Comparison of ENCODE assay signal across 3 cellular contexts in genomic region chr7:85316489-85316888, GRCh38.
TF ChIP-seq lines count a peak whose summit lies in the region.

No MANE protein-coding gene starts in this region.

TF ChIP-seq in SK-N-SH, 30 proteins besides CTCF, POLR2A, EP300 and RAD21 (continued from another document):
- TF ChIP-seq, protein P1, sequence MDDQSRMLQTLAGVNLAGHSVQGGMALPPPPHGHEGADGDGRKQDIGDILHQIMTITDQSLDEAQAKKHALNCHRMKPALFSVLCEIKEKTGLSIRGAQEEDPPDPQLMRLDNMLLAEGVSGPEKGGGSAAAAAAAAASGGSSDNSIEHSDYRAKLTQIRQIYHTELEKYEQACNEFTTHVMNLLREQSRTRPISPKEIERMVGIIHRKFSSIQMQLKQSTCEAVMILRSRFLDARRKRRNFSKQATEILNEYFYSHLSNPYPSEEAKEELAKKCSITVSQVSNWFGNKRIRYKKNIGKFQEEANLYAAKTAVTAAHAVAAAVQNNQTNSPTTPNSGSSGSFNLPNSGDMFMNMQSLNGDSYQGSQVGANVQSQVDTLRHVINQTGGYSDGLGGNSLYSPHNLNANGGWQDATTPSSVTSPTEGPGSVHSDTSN (IDR thresholded peaks at IDR 0.05) = peak; percentile 23; the same call in 1 of the 2 replicates
- TF ChIP-seq TCF12 (IDR thresholded peaks at IDR 0.05) (peak; percentile 59), FOXM1 (IDR thresholded peaks at IDR 0.05; ENCODE audit: low read depth) (no peak)

TF ChIP-seq in SK-N-SH treated with all-trans-retinoic acid at 6 μM for 48 hours, 23 proteins besides CTCF, POLR2A, EP300 and RAD21 (continued from another document):
- no peak for TF ChIP-seq PPARA (CRISPR knock-in tag; IDR thresholded peaks at IDR 0.05; ENCODE audit: borderline replicate concordance)
- TF ChIP-seq, protein P2, sequence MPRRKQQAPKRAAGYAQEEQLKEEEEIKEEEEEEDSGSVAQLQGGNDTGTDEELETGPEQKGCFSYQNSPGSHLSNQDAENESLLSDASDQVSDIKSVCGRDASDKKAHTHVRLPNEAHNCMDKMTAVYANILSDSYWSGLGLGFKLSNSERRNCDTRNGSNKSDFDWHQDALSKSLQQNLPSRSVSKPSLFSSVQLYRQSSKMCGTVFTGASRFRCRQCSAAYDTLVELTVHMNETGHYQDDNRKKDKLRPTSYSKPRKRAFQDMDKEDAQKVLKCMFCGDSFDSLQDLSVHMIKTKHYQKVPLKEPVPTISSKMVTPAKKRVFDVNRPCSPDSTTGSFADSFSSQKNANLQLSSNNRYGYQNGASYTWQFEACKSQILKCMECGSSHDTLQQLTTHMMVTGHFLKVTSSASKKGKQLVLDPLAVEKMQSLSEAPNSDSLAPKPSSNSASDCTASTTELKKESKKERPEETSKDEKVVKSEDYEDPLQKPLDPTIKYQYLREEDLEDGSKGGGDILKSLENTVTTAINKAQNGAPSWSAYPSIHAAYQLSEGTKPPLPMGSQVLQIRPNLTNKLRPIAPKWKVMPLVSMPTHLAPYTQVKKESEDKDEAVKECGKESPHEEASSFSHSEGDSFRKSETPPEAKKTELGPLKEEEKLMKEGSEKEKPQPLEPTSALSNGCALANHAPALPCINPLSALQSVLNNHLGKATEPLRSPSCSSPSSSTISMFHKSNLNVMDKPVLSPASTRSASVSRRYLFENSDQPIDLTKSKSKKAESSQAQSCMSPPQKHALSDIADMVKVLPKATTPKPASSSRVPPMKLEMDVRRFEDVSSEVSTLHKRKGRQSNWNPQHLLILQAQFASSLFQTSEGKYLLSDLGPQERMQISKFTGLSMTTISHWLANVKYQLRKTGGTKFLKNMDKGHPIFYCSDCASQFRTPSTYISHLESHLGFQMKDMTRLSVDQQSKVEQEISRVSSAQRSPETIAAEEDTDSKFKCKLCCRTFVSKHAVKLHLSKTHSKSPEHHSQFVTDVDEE (CRISPR knock-in tag; IDR thresholded peaks at IDR 0.05) = no peak
- no peak for TF ChIP-seq CSDC2 (CRISPR knock-in tag; IDR thresholded peaks at IDR 0.05)
- TF ChIP-seq CSRNP3 (CRISPR knock-in tag; IDR thresholded peaks at IDR 0.05) = no peak
- TF ChIP-seq ZNF565 (CRISPR knock-in tag; conservative IDR thresholded peaks at IDR 0.05; ENCODE audit: low read depth) = no peak
- TF ChIP-seq ZFP3 (CRISPR knock-in tag; IDR thresholded peaks at IDR 0.05) = no peak
- TF ChIP-seq, protein P3, sequence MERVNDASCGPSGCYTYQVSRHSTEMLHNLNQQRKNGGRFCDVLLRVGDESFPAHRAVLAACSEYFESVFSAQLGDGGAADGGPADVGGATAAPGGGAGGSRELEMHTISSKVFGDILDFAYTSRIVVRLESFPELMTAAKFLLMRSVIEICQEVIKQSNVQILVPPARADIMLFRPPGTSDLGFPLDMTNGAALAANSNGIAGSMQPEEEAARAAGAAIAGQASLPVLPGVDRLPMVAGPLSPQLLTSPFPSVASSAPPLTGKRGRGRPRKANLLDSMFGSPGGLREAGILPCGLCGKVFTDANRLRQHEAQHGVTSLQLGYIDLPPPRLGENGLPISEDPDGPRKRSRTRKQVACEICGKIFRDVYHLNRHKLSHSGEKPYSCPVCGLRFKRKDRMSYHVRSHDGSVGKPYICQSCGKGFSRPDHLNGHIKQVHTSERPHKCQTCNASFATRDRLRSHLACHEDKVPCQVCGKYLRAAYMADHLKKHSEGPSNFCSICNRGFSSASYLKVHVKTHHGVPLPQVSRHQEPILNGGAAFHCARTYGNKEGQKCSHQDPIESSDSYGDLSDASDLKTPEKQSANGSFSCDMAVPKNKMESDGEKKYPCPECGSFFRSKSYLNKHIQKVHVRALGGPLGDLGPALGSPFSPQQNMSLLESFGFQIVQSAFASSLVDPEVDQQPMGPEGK (CRISPR knock-in tag; IDR thresholded peaks at IDR 0.05; ENCODE audit: borderline replicate concordance) = no peak
- TF ChIP-seq OSR1 (CRISPR knock-in tag; IDR thresholded peaks at IDR 0.05) = no peak
- TF ChIP-seq ESRRG (CRISPR knock-in tag; IDR thresholded peaks at IDR 0.05) = no peak
- TF ChIP-seq ZC3H10 (CRISPR knock-in tag; IDR thresholded peaks at IDR 0.05) = peak; percentile 55; the same call in 1 of the 2 replicates
- peak; percentile 93 for TF ChIP-seq ISL1 (CRISPR knock-in tag; IDR thresholded peaks at IDR 0.05)
- TF ChIP-seq ZFP30 (CRISPR knock-in tag; IDR thresholded peaks at IDR 0.05) = no peak
- peak; percentile 22; the same call in 1 of the 2 replicates for TF ChIP-seq TOX (CRISPR knock-in tag; IDR thresholded peaks at IDR 0.05; ENCODE audit: borderline replicate concordance)

TF ChIP-seq in WTC11, 78 proteins besides CTCF, POLR2A, EP300 and RAD21 (continued from another document):
- TF ChIP-seq ZNF425 (CRISPR knock-in tag; conservative IDR thresholded peaks at IDR 0.05) = no peak
- TF ChIP-seq, protein P4, sequence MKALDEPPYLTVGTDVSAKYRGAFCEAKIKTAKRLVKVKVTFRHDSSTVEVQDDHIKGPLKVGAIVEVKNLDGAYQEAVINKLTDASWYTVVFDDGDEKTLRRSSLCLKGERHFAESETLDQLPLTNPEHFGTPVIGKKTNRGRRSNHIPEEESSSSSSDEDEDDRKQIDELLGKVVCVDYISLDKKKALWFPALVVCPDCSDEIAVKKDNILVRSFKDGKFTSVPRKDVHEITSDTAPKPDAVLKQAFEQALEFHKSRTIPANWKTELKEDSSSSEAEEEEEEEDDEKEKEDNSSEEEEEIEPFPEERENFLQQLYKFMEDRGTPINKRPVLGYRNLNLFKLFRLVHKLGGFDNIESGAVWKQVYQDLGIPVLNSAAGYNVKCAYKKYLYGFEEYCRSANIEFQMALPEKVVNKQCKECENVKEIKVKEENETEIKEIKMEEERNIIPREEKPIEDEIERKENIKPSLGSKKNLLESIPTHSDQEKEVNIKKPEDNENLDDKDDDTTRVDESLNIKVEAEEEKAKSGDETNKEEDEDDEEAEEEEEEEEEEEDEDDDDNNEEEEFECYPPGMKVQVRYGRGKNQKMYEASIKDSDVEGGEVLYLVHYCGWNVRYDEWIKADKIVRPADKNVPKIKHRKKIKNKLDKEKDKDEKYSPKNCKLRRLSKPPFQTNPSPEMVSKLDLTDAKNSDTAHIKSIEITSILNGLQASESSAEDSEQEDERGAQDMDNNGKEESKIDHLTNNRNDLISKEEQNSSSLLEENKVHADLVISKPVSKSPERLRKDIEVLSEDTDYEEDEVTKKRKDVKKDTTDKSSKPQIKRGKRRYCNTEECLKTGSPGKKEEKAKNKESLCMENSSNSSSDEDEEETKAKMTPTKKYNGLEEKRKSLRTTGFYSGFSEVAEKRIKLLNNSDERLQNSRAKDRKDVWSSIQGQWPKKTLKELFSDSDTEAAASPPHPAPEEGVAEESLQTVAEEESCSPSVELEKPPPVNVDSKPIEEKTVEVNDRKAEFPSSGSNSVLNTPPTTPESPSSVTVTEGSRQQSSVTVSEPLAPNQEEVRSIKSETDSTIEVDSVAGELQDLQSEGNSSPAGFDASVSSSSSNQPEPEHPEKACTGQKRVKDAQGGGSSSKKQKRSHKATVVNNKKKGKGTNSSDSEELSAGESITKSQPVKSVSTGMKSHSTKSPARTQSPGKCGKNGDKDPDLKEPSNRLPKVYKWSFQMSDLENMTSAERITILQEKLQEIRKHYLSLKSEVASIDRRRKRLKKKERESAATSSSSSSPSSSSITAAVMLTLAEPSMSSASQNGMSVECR (CRISPR knock-in tag; IDR thresholded peaks at IDR 0.05; ENCODE audit: borderline replicate concordance) = no peak
- no peak for TF ChIP-seq MLX (CRISPR knock-in tag; IDR thresholded peaks at IDR 0.05)
- no peak for TF ChIP-seq ELF4 (CRISPR knock-in tag; IDR thresholded peaks at IDR 0.05; ENCODE audit: low read depth)
